13 cellular contexts compared by ENCODE assay signal in the genomic region with DNA sequence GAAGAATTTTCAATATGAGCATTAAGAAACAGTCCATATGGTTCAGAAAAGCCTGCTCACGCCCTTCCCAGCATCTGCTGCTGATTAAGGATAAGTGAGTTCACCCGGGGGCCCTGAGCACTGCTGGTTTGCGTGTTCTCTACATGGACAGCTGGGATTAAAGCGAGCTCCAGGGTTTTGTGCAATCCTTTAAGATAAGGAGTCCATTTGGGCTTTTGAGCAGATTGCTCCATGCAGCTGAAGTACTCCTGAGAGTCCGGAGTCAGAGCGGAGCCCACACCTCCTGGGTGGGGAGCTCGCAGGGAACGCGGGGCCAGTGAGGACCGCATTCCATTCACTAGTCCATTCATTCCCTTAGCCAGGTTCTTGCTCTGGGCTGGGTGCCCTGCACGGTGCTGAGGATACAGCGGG.
A peak's percentile ranks its signal among the peaks of the same experiment; 100 is the strongest.
DNase-seq lines count a peak whose midpoint lies in the region; ATAC-seq lines count a peak whose summit lies in the region.
"Had no signal": no experiment of that assay in that cellular context is flagged by ENCODE, and none has a peak within 500 bp of the region (broad histone marks: within the 10 kb centered on the region; RNA-seq: fewer than 3 reads in every experiment).

No MANE protein-coding gene starts in this region.

- ATAC-seq in right cardiac atrium (peak; percentile 82 to 85), GM19455 (IDR thresholded peaks at IDR 0.05; ENCODE audit: unreplicated experiment) (no peak)
- ATAC-seq: activated naive CD4-positive, alpha-beta T cell treated with anti-CD3 and anti-CD28 coated beads, Interleukin-2, amount 50 U/mL, for 72 hours; Panc1 had no signal

- DNase-seq in EH (ENCODE audit: low read depth) (peak; percentile 88), amniotic stem cell (lab: John Stamatoyannopoulos, UW) (peak; percentile 87), right cardiac atrium (peak; percentile 80 to 88 (median 80)), H4 (ENCODE audit: low spot score) (no peak), medulla oblongata (ENCODE audit: extremely low spot score) (no peak)
- no peak for DNase-seq in stimulated activated CD4-positive, alpha-beta T cell treated with anti-CD3 and anti-CD28 coated beads, Interleukin-2, amount 100 ng/mL, for 48 hours
- DNase-seq: activated CD4-positive, alpha-beta T cell treated with anti-CD3 and anti-CD28 coated beads for 1 hour; midbrain; NCI-H1105 had no signal

- no peaks in the 10 kb centered on the region for H3K4me1 ChIP-seq in right cardiac atrium (ENCODE audit: control insufficient read depth, insufficient read depth, low read length)
- H3K4me1 ChIP-seq in skeletal muscle tissue (ENCODE audit: control insufficient read depth in 3 of 3, insufficient read depth in 3 of 3, low read length in 3 of 3): peaks cover 0 to 5% (median 5%) of the 10 kb centered on the region in 3 donors

- H3K27ac ChIP-seq in right cardiac atrium (ENCODE audit: low read length) (no peak overlapping the region), skeletal muscle tissue (ENCODE audit: low read depth, low read length) (peak overlapping the region; percentile 19)

- H3K4me3 ChIP-seq in right cardiac atrium (ENCODE audit: low read length): no peak overlapping the region
- H3K4me3 ChIP-seq in skeletal muscle tissue (ENCODE audit: low read length in 3 of 3): no peak overlapping the region

- H3K27me3 ChIP-seq in right cardiac atrium (ENCODE audit: control insufficient read depth, insufficient read depth): no peaks in the 10 kb centered on the region
- peaks cover 30 to 48% (median 38%) of the 10 kb centered on the region in 3 donors for H3K27me3 ChIP-seq in skeletal muscle tissue (ENCODE audit: control insufficient read depth in 3 of 3, insufficient read depth in 3 of 3, low read length in 3 of 3)

- no peak overlapping the region for H3K9ac ChIP-seq in skeletal muscle tissue (ENCODE audit: low read depth in 1 of 3, low read length in 3 of 3)

- no peaks in the 10 kb centered on the region for H3K9me3 ChIP-seq in right cardiac atrium (ENCODE audit: control insufficient read depth, low read length)
- no peaks in the 10 kb centered on the region for H3K9me3 ChIP-seq in skeletal muscle tissue (ENCODE audit: control insufficient read depth in 3 of 3, low read length in 3 of 3)

- intact Hi-C loops in right cardiac atrium (cut with DNase I): no loop called here

- H3K36me3 ChIP-seq in skeletal muscle tissue (ENCODE audit: control insufficient read depth in 3 of 3, insufficient read depth in 3 of 3, low read length in 3 of 3): no peaks in the 10 kb centered on the region

- 58% methylated on average over 12 of the region's 12 CpGs for WGBS in right cardiac atrium

Comparison
In these comparisons a context has a peak if more than half of its experiments do, and no peak if none do; other contexts are left out.
1. DNase-seq: peak in EH (single experiment), amniotic stem cell (single experiment) and right cardiac atrium (3 of 3); none in H4 (single experiment), medulla oblongata (single experiment) and stimulated activated CD4-positive, alpha-beta T cell treated with anti-CD3 and anti-CD28 coated beads, Interleukin-2, amount 100 ng/mL, for 48 hours (0 of 2).